11 cellular contexts compared by ENCODE assay signal in the genomic region with DNA sequence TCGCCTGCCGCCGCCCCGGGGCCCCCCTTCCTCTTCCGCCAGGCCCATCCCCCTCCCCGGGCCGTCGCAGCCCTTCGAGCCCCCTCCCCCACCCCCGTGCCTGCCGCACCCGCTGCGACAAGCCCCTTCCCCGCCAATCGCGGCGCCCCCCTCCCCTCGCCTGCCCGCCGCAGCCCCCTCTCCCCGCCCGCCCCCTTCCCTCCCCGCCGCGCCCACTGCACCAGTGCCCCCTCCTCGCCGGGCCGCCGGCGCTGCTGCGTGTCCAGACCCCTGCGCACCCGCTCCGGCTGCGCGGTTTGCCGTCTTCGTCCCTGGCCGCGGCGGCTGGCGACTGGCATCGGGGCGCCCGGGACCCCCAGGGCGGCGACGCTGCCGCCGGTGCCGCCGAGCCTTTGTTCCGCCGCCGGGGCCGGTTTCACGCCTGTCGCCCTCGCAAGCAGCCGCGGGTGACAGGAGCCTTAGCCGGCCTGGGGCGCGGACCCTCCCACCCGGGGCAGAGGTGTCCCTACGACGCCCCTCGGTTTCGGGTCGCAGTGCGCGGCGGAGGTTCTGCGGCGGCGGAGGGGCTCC. TPM values are rescaled to one million over a fixed set of nuclear protein-coding genes. Genes with fewer than 3 reads are reported as not detected.
DNase-seq lines count a peak whose midpoint lies in the region; ATAC-seq and TF ChIP-seq lines count a peak whose summit lies in the region.
"Had no signal": no experiment of that assay in that cellular context is flagged by ENCODE, and none has a peak within 500 bp of the region (broad histone marks: within the 10 kb centered on the region; RNA-seq: fewer than 3 reads in every experiment).

No MANE protein-coding gene starts in this region.

- peaks cover 61% of the 10 kb centered on the region for H3K27me3 Mint-ChIP-seq in activated naive CD8-positive, alpha-beta T cell treated with anti-CD3 and anti-CD28 coated beads for 36 hours
- peaks cover 50% of the 10 kb centered on the region for H3K27me3 Mint-ChIP-seq in activated naive CD8-positive, alpha-beta T cell treated with anti-CD3 and anti-CD28 coated beads, Interleukin-2, amount 50 U/mL, for 24 hours
- peaks cover 56 to 80% of the 10 kb centered on the region in 2 donors for H3K27me3 Mint-ChIP-seq in effector memory CD8-positive, alpha-beta T cell
- H3K27me3 Mint-ChIP-seq in type B pancreatic cell: peaks cover 24% of the 10 kb centered on the region

- no peaks in the 10 kb centered on the region for H3K36me3 Mint-ChIP-seq in activated naive CD8-positive, alpha-beta T cell treated with anti-CD3 and anti-CD28 coated beads for 36 hours
- H3K36me3 Mint-ChIP-seq in activated naive CD8-positive, alpha-beta T cell treated with anti-CD3 and anti-CD28 coated beads, Interleukin-2, amount 50 U/mL, for 24 hours (ENCODE audit: low read depth): no peaks in the 10 kb centered on the region
- H3K36me3 Mint-ChIP-seq in effector memory CD8-positive, alpha-beta T cell (ENCODE audit: insufficient read depth): peaks cover 13% of the 10 kb centered on the region
- H3K36me3 Mint-ChIP-seq in type B pancreatic cell: peaks cover 4% of the 10 kb centered on the region

- TF ChIP-seq CTCF in mucosa of descending colon (IDR thresholded peaks at IDR 0.05) (no peak), type B pancreatic cell (conservative IDR thresholded peaks at IDR 0.05) (no peak)

- H3K9me3 ChIP-seq in mucosa of descending colon: no peaks in the 10 kb centered on the region
- H3K9me3 ChIP-seq: uterus had no signal

- H3K4me1 ChIP-seq in mucosa of descending colon (ENCODE audit: low read depth): peaks cover 8% of the 10 kb centered on the region

- H3K27ac Mint-ChIP-seq in activated naive CD8-positive, alpha-beta T cell treated with anti-CD3 and anti-CD28 coated beads for 36 hours: no peak overlapping the region
- H3K27ac Mint-ChIP-seq in activated naive CD8-positive, alpha-beta T cell treated with anti-CD3 and anti-CD28 coated beads, Interleukin-2, amount 50 U/mL, for 24 hours: no peak overlapping the region
- H3K27ac Mint-ChIP-seq in effector memory CD8-positive, alpha-beta T cell: no peak overlapping the region
- H3K27ac Mint-ChIP-seq in type B pancreatic cell: peak overlapping the region; percentile 98

- DNase-seq in activated naive CD8-positive, alpha-beta T cell treated with anti-CD3 and anti-CD28 coated beads for 36 hours: peak; percentile 2
- no peak for DNase-seq in activated naive CD8-positive, alpha-beta T cell treated with anti-CD3 and anti-CD28 coated beads, Interleukin-2, amount 50 U/mL, for 24 hours
- no peak for DNase-seq in effector memory CD8-positive, alpha-beta T cell
- peak in 2 of 3 donors; percentile 28 to 43 for DNase-seq in mucosa of descending colon
- no peak for DNase-seq in type B pancreatic cell (ENCODE audit: extremely low spot score, unreplicated experiment)
- DNase-seq in amygdala (lab: John Stamatoyannopoulos, UW): no peak
- DNase-seq: NCI-H2107, uterus had no signal

- H3K9me3 Mint-ChIP-seq in activated naive CD8-positive, alpha-beta T cell treated with anti-CD3 and anti-CD28 coated beads for 36 hours: no peaks in the 10 kb centered on the region
- no peaks in the 10 kb centered on the region for H3K9me3 Mint-ChIP-seq in activated naive CD8-positive, alpha-beta T cell treated with anti-CD3 and anti-CD28 coated beads, Interleukin-2, amount 50 U/mL, for 24 hours
- H3K9me3 Mint-ChIP-seq in effector memory CD8-positive, alpha-beta T cell: no peaks in the 10 kb centered on the region
- H3K9me3 Mint-ChIP-seq in type B pancreatic cell: no peaks in the 10 kb centered on the region

- H3K4me3 ChIP-seq in mucosa of descending colon: no peak overlapping the region
- H3K4me3 ChIP-seq: K562 had no signal

- no peaks in the 10 kb centered on the region for H3K36me3 ChIP-seq in mucosa of descending colon (ENCODE audit: low read depth)
- H3K36me3 ChIP-seq: uterus had no signal

- H3K4me3 Mint-ChIP-seq in activated naive CD8-positive, alpha-beta T cell treated with anti-CD3 and anti-CD28 coated beads for 36 hours: no peak overlapping the region
- no peak overlapping the region for H3K4me3 Mint-ChIP-seq in activated naive CD8-positive, alpha-beta T cell treated with anti-CD3 and anti-CD28 coated beads, Interleukin-2, amount 50 U/mL, for 24 hours
- H3K4me3 Mint-ChIP-seq in effector memory CD8-positive, alpha-beta T cell: peak overlapping the region; percentile 70 to 74
- peak overlapping the region; percentile 92 for H3K4me3 Mint-ChIP-seq in type B pancreatic cell

- ATAC-seq in activated naive CD8-positive, alpha-beta T cell treated with anti-CD3 and anti-CD28 coated beads, Interleukin-2, amount 50 U/mL, for 24 hours: no peak
- ATAC-seq in effector memory CD8-positive, alpha-beta T cell (replicated peaks): no peak
- ATAC-seq in mucosa of descending colon (no peak), HG02571 (IDR thresholded peaks at IDR 0.05; ENCODE audit: unreplicated experiment) (no peak), GM19328 (IDR thresholded peaks at IDR 0.05; ENCODE audit: unreplicated experiment) (no peak)

- intact Hi-C loops in mucosa of descending colon (cut with DNase I, micrococcal nuclease): no loop called here

- H3K4me1 Mint-ChIP-seq in activated naive CD8-positive, alpha-beta T cell treated with anti-CD3 and anti-CD28 coated beads for 36 hours: peaks cover 9% of the 10 kb centered on the region
- peaks cover 6% of the 10 kb centered on the region for H3K4me1 Mint-ChIP-seq in activated naive CD8-positive, alpha-beta T cell treated with anti-CD3 and anti-CD28 coated beads, Interleukin-2, amount 50 U/mL, for 24 hours
- H3K4me1 Mint-ChIP-seq in effector memory CD8-positive, alpha-beta T cell (ENCODE audit: low read depth in 2 of 2): peaks cover 10 to 20% of the 10 kb centered on the region in 2 donors
- peaks cover 23% of the 10 kb centered on the region for H3K4me1 Mint-ChIP-seq in type B pancreatic cell (ENCODE audit: unreplicated experiment)

RNA-seq across cellular contexts. Expression of gene GPC1, which starts 18.1 kb away (rescaled TPM):
- 1 to 10 TPM in 1 of 2 experiments, under 1 TPM in 1; 0.64 to 1.3 TPM for total RNA-seq in activated naive CD8-positive, alpha-beta T cell treated with anti-CD3 and anti-CD28 coated beads for 36 hours
- total RNA-seq in mucosa of descending colon (10 to 100 TPM; 12.4 to 29.2 (median 15.4) TPM), type B pancreatic cell (ENCODE audit: low replicate concordance) (58.0 and 78.0 TPM in 2 replicates)

Comparison
In these comparisons a context has a peak if more than half of its experiments do, and no peak if none do; other contexts are left out.
1. DNase-seq: peak in activated naive CD8-positive, alpha-beta T cell treated with anti-CD3 and anti-CD28 coated beads for 36 hours (single experiment) and mucosa of descending colon (2 of 3); none in activated naive CD8-positive, alpha-beta T cell treated with anti-CD3 and anti-CD28 coated beads, Interleukin-2, amount 50 U/mL, for 24 hours (single experiment), effector memory CD8-positive, alpha-beta T cell (0 of 3), type B pancreatic cell (single experiment) and amygdala (0 of 56).
2. H3K4me3 Mint-ChIP-seq: peak in effector memory CD8-positive, alpha-beta T cell (2 of 2) and type B pancreatic cell (single experiment); none in activated naive CD8-positive, alpha-beta T cell treated with anti-CD3 and anti-CD28 coated beads for 36 hours (single experiment) and activated naive CD8-positive, alpha-beta T cell treated with anti-CD3 and anti-CD28 coated beads, Interleukin-2, amount 50 U/mL, for 24 hours (single experiment).
3. RNA of gene GPC1, which starts 18.1 kb away (total RNA-seq): 58.0 to 78.0 TPM in type B pancreatic cell and 12.4 to 29.2 TPM in mucosa of descending colon; 0.64 to 1.3 TPM in activated naive CD8-positive, alpha-beta T cell treated with anti-CD3 and anti-CD28 coated beads for 36 hours; every median in the first group is over 4 times any median in the second.